In the genomic region with DNA sequence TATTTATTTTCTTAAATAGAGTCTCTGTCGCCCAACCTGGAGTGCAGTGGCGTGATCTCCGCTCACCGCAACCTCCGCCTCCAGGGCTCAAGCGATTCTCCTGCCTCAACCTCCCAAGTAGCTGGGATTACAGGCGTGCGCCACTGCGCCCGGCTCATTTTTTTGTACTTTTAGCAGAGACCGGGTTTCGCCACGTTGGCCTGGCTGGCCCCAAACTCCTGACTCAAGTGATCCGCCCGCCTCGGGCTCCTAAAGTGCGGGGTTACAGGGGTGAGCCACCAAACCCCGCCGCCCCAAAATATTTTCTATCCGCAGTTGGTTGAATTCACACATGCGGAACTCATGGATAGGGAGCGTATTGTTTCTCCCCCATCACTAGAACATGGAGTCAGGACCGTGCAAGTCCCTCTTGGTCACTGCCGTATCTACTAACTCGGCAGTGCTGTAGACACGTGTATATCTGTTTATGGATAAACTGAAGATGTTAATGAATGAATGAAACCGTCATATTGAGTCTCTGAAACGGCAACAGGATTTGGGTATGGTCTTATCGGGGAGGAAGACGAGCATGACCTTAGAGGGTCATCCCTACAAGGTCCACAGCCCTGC, we compare ENCODE assay signal across 2 cellular contexts.
TF ChIP-seq lines count a peak whose summit lies in the region.

No MANE protein-coding gene starts in this region.

TF ChIP-seq in SK-N-SH, 30 proteins besides CTCF, POLR2A, EP300 and RAD21 (continued from another document):
- TF ChIP-seq, protein P1, sequence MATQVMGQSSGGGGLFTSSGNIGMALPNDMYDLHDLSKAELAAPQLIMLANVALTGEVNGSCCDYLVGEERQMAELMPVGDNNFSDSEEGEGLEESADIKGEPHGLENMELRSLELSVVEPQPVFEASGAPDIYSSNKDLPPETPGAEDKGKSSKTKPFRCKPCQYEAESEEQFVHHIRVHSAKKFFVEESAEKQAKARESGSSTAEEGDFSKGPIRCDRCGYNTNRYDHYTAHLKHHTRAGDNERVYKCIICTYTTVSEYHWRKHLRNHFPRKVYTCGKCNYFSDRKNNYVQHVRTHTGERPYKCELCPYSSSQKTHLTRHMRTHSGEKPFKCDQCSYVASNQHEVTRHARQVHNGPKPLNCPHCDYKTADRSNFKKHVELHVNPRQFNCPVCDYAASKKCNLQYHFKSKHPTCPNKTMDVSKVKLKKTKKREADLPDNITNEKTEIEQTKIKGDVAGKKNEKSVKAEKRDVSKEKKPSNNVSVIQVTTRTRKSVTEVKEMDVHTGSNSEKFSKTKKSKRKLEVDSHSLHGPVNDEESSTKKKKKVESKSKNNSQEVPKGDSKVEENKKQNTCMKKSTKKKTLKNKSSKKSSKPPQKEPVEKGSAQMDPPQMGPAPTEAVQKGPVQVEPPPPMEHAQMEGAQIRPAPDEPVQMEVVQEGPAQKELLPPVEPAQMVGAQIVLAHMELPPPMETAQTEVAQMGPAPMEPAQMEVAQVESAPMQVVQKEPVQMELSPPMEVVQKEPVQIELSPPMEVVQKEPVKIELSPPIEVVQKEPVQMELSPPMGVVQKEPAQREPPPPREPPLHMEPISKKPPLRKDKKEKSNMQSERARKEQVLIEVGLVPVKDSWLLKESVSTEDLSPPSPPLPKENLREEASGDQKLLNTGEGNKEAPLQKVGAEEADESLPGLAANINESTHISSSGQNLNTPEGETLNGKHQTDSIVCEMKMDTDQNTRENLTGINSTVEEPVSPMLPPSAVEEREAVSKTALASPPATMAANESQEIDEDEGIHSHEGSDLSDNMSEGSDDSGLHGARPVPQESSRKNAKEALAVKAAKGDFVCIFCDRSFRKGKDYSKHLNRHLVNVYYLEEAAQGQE (IDR thresholded peaks at IDR 0.05; ENCODE audit: low read depth, low read length), result no peak
- no peak for TF ChIP-seq RXRA (IDR thresholded peaks at IDR 0.05; ENCODE audit: borderline replicate concordance, low read depth)
- TF ChIP-seq, protein P2, sequence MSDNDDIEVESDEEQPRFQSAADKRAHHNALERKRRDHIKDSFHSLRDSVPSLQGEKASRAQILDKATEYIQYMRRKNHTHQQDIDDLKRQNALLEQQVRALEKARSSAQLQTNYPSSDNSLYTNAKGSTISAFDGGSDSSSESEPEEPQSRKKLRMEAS (IDR thresholded peaks at IDR 0.05; ENCODE audit: low read depth), result peak; percentile 21; the same call in 1 of the 2 replicates
- no peak for TF ChIP-seq JUND (IDR thresholded peaks at IDR 0.05)
- TF ChIP-seq, protein P3, sequence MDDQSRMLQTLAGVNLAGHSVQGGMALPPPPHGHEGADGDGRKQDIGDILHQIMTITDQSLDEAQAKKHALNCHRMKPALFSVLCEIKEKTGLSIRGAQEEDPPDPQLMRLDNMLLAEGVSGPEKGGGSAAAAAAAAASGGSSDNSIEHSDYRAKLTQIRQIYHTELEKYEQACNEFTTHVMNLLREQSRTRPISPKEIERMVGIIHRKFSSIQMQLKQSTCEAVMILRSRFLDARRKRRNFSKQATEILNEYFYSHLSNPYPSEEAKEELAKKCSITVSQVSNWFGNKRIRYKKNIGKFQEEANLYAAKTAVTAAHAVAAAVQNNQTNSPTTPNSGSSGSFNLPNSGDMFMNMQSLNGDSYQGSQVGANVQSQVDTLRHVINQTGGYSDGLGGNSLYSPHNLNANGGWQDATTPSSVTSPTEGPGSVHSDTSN (IDR thresholded peaks at IDR 0.05), result no peak
- no peak for TF ChIP-seq FOXJ3 (CRISPR knock-in tag; IDR thresholded peaks at IDR 0.05)

TF ChIP-seq in SK-N-SH treated with all-trans-retinoic acid at 6 μM for 48 hours, 23 proteins besides CTCF, POLR2A, EP300 and RAD21 (continued from another document):
- TF ChIP-seq, protein P4, sequence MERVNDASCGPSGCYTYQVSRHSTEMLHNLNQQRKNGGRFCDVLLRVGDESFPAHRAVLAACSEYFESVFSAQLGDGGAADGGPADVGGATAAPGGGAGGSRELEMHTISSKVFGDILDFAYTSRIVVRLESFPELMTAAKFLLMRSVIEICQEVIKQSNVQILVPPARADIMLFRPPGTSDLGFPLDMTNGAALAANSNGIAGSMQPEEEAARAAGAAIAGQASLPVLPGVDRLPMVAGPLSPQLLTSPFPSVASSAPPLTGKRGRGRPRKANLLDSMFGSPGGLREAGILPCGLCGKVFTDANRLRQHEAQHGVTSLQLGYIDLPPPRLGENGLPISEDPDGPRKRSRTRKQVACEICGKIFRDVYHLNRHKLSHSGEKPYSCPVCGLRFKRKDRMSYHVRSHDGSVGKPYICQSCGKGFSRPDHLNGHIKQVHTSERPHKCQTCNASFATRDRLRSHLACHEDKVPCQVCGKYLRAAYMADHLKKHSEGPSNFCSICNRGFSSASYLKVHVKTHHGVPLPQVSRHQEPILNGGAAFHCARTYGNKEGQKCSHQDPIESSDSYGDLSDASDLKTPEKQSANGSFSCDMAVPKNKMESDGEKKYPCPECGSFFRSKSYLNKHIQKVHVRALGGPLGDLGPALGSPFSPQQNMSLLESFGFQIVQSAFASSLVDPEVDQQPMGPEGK (CRISPR knock-in tag; IDR thresholded peaks at IDR 0.05; ENCODE audit: borderline replicate concordance), result no peak
- TF ChIP-seq, protein P5, sequence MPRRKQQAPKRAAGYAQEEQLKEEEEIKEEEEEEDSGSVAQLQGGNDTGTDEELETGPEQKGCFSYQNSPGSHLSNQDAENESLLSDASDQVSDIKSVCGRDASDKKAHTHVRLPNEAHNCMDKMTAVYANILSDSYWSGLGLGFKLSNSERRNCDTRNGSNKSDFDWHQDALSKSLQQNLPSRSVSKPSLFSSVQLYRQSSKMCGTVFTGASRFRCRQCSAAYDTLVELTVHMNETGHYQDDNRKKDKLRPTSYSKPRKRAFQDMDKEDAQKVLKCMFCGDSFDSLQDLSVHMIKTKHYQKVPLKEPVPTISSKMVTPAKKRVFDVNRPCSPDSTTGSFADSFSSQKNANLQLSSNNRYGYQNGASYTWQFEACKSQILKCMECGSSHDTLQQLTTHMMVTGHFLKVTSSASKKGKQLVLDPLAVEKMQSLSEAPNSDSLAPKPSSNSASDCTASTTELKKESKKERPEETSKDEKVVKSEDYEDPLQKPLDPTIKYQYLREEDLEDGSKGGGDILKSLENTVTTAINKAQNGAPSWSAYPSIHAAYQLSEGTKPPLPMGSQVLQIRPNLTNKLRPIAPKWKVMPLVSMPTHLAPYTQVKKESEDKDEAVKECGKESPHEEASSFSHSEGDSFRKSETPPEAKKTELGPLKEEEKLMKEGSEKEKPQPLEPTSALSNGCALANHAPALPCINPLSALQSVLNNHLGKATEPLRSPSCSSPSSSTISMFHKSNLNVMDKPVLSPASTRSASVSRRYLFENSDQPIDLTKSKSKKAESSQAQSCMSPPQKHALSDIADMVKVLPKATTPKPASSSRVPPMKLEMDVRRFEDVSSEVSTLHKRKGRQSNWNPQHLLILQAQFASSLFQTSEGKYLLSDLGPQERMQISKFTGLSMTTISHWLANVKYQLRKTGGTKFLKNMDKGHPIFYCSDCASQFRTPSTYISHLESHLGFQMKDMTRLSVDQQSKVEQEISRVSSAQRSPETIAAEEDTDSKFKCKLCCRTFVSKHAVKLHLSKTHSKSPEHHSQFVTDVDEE (CRISPR knock-in tag; IDR thresholded peaks at IDR 0.05), result no peak
- TF ChIP-seq ESRRG (CRISPR knock-in tag; IDR thresholded peaks at IDR 0.05) (no peak), ZNF70 (CRISPR knock-in tag; IDR thresholded peaks at IDR 0.05) (no peak), TCF4 (CRISPR knock-in tag; IDR thresholded peaks at IDR 0.05; ENCODE audit: borderline replicate concordance) (no peak), OSR1 (CRISPR knock-in tag; IDR thresholded peaks at IDR 0.05) (no peak), RARB (CRISPR knock-in tag; IDR thresholded peaks at IDR 0.05) (no peak), PPARA (CRISPR knock-in tag; IDR thresholded peaks at IDR 0.05; ENCODE audit: borderline replicate concordance) (no peak), TOX (CRISPR knock-in tag; IDR thresholded peaks at IDR 0.05; ENCODE audit: borderline replicate concordance) (no peak), BACH2 (CRISPR knock-in tag; IDR thresholded peaks at IDR 0.05; ENCODE audit: borderline replicate concordance) (no peak), ISL1 (CRISPR knock-in tag; IDR thresholded peaks at IDR 0.05) (no peak), ARNTL (CRISPR knock-in tag; IDR thresholded peaks at IDR 0.05; ENCODE audit: borderline replicate concordance, low read depth) (no peak)
